In genomic region chr6:33206027-33206863, GRCh38 we compare ENCODE assay signal across 2 cellular contexts.
TF ChIP-seq lines count a peak whose summit lies in the region.

No MANE protein-coding gene starts in this region.

TF ChIP-seq in SK-N-SH, 30 proteins besides CTCF, POLR2A, EP300 and RAD21 (continued from another document):
- no peak for TF ChIP-seq IRF3 (IDR thresholded peaks at IDR 0.05; ENCODE audit: low read depth, low read length)

TF ChIP-seq in SK-N-SH treated with all-trans-retinoic acid at 6 μM for 48 hours, 23 proteins besides CTCF, POLR2A, EP300 and RAD21 (continued from another document):
- TF ChIP-seq CREB5 (CRISPR knock-in tag; IDR thresholded peaks at IDR 0.05; ENCODE audit: low read depth) (no peak), PPARA (CRISPR knock-in tag; IDR thresholded peaks at IDR 0.05; ENCODE audit: borderline replicate concordance) (no peak), ZC3H10 (CRISPR knock-in tag; IDR thresholded peaks at IDR 0.05) (no peak), ARNTL (CRISPR knock-in tag; IDR thresholded peaks at IDR 0.05; ENCODE audit: borderline replicate concordance, low read depth) (no peak), GLIS3 (CRISPR knock-in tag; IDR thresholded peaks at IDR 0.05) (no peak), CSDC2 (CRISPR knock-in tag; IDR thresholded peaks at IDR 0.05) (no peak), ISL1 (CRISPR knock-in tag; IDR thresholded peaks at IDR 0.05) (no peak), TCF4 (CRISPR knock-in tag; IDR thresholded peaks at IDR 0.05; ENCODE audit: borderline replicate concordance) (no peak), ZNF8 (CRISPR knock-in tag; IDR thresholded peaks at IDR 0.05) (no peak), OSR1 (CRISPR knock-in tag; IDR thresholded peaks at IDR 0.05) (no peak), ZFP30 (CRISPR knock-in tag; IDR thresholded peaks at IDR 0.05) (no peak), SNAI2 (CRISPR knock-in tag; IDR thresholded peaks at IDR 0.05) (no peak), CSRNP3 (CRISPR knock-in tag; IDR thresholded peaks at IDR 0.05) (no peak)
TF ChIP-seq in SK-N-SH treated with all-trans-retinoic acid at 6 μM for 48 hours: peak in this region for 0.
